ENCODE assay signal across 1 cellular context in genomic region chr19:40681039-40681438, GRCh38.
TF ChIP-seq lines count a peak whose summit lies in the region.

No MANE protein-coding gene starts in this region.

TF ChIP-seq in HepG2, 621 proteins besides CTCF, POLR2A, EP300 and RAD21:
- TF ChIP-seq, protein P1, sequence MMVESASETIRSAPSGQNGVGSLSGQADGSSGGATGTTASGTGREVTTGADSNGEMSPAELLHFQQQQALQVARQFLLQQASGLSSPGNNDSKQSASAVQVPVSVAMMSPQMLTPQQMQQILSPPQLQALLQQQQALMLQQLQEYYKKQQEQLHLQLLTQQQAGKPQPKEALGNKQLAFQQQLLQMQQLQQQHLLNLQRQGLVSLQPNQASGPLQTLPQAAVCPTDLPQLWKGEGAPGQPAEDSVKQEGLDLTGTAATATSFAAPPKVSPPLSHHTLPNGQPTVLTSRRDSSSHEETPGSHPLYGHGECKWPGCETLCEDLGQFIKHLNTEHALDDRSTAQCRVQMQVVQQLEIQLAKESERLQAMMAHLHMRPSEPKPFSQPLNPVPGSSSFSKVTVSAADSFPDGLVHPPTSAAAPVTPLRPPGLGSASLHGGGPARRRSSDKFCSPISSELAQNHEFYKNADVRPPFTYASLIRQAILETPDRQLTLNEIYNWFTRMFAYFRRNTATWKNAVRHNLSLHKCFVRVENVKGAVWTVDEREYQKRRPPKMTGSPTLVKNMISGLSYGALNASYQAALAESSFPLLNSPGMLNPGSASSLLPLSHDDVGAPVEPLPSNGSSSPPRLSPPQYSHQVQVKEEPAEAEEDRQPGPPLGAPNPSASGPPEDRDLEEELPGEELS (CRISPR knock-in tag; IDR thresholded peaks at IDR 0.05): no peak
- TF ChIP-seq ONECUT2 (CRISPR knock-in tag; IDR thresholded peaks at IDR 0.05) (no peak), ZNF136 (CRISPR knock-in tag; IDR thresholded peaks at IDR 0.05; ENCODE audit: low read depth) (no peak), PAWR (CRISPR knock-in tag; IDR thresholded peaks at IDR 0.05; ENCODE audit: borderline replicate concordance) (no peak), ZNF354B (CRISPR knock-in tag; IDR thresholded peaks at IDR 0.05) (no peak), ZNF652 (CRISPR knock-in tag; IDR thresholded peaks at IDR 0.05; ENCODE audit: borderline replicate concordance, low read depth) (no peak), STAG1 (CRISPR knock-in tag; IDR thresholded peaks at IDR 0.05) (peak; percentile 33; the same call in 1 of the 2 replicates), KLF13 (CRISPR knock-in tag; IDR thresholded peaks at IDR 0.05) (no peak), ZNF263 (CRISPR knock-in tag; IDR thresholded peaks at IDR 0.05) (no peak)
- TF ChIP-seq, protein P2, sequence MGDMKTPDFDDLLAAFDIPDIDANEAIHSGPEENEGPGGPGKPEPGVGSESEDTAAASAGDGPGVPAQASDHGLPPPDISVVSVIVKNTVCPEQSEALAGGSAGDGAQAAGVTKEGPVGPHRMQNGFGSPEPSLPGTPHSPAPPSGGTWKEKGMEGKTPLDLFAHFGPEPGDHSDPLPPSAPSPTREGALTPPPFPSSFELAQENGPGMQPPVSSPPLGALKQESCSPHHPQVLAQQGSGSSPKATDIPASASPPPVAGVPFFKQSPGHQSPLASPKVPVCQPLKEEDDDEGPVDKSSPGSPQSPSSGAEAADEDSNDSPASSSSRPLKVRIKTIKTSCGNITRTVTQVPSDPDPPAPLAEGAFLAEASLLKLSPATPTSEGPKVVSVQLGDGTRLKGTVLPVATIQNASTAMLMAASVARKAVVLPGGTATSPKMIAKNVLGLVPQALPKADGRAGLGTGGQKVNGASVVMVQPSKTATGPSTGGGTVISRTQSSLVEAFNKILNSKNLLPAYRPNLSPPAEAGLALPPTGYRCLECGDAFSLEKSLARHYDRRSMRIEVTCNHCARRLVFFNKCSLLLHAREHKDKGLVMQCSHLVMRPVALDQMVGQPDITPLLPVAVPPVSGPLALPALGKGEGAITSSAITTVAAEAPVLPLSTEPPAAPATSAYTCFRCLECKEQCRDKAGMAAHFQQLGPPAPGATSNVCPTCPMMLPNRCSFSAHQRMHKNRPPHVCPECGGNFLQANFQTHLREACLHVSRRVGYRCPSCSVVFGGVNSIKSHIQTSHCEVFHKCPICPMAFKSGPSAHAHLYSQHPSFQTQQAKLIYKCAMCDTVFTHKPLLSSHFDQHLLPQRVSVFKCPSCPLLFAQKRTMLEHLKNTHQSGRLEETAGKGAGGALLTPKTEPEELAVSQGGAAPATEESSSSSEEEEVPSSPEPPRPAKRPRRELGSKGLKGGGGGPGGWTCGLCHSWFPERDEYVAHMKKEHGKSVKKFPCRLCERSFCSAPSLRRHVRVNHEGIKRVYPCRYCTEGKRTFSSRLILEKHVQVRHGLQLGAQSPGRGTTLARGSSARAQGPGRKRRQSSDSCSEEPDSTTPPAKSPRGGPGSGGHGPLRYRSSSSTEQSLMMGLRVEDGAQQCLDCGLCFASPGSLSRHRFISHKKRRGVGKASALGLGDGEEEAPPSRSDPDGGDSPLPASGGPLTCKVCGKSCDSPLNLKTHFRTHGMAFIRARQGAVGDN (CRISPR knock-in tag; IDR thresholded peaks at IDR 0.05): 0 out of 2 replicates have a peak, but pooled peaks have one; percentile 22
